ENCODE assay signal across 1 cellular context in the genomic region with DNA sequence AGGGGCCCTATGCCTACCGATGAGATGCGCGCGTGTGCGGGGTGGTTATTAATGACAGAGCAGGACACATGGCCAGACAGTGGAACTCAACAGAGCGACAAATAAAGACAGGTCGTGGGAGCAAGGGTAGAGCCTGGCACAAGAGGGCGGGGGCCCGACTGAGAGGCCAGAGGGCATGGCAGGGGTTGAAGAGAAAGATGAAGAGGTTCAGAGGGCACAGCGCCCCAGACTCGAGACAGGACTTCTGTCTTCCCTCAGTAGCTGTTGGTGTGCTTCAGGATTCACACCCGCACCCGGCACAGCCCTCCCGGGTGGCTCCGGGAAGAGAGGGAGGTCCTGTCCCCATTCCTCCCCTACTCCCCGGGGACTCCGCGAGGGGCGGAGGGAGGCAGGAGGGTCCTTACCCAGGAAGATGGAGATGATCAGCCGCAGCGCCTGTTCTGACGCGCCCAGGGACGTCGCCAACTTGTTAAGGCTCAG.
TF ChIP-seq lines count a peak whose summit lies in the region.

No MANE protein-coding gene starts in this region.

TF ChIP-seq in GM12878, 131 proteins besides CTCF, POLR2A, EP300 and RAD21:
- TF ChIP-seq MXI1 (IDR thresholded peaks at IDR 0.05; ENCODE audit: low read depth, low read length), result peak; percentile 55; the same call in 1 of the 2 replicates
- no peak for TF ChIP-seq NR2F1 (conservative IDR thresholded peaks at IDR 0.05)
- peak; percentile 26; the same call in 1 of the 2 replicates for TF ChIP-seq LARP7 (IDR thresholded peaks at IDR 0.05)
- TF ChIP-seq SIN3A (IDR thresholded peaks at IDR 0.05; ENCODE audit: low read depth, low read length), result 0 out of 2 replicates have a peak, but pooled peaks have one; percentile 36
- TF ChIP-seq, protein P1, sequence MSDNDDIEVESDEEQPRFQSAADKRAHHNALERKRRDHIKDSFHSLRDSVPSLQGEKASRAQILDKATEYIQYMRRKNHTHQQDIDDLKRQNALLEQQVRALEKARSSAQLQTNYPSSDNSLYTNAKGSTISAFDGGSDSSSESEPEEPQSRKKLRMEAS (IDR thresholded peaks at IDR 0.05; ENCODE audit: low read depth, low read length), result peak; percentile 3; the same call in 1 of the 2 replicates
- no peak for TF ChIP-seq MYB (IDR thresholded peaks at IDR 0.05; ENCODE audit: borderline replicate concordance, low read depth, low read length)
- TF ChIP-seq MEF2B (IDR thresholded peaks at IDR 0.05; ENCODE audit: partially characterized antibody, poor library complexity, severe bottlenecking), result peak; percentile 82
- TF ChIP-seq RUNX3 (IDR thresholded peaks at IDR 0.05; ENCODE audit: low read length), result peak; percentile 34; the same call in 1 of the 2 replicates
TF ChIP-seq in GM12878: peak in this region for 6.
